Comparison of ENCODE assay signal across 21 cellular contexts in the genomic region with DNA sequence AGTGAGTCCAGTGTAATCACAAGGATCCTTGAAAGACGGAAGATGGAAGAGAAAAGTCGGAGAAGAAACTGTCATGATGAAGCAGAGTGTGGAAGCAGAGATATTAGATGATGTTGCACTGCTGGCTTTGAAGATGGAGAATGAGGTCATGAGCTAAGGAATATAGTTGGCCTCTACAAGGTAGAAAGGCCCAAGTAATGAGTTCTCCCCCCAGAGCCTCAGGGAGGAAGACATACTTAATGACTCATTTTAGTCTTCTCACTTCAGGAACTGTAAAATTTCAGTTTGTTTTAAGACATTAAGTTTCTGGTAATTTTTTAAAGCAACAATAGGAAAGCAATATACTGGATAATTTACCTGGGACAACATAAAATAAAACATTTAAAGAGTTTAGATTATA.
DNase-seq lines count a peak whose midpoint lies in the region; ATAC-seq, FAIRE-seq and TF ChIP-seq lines count a peak whose summit lies in the region.
"Had no signal": no experiment of that assay in that cellular context is flagged by ENCODE, and none has a peak within 500 bp of the region (broad histone marks: within the 10 kb centered on the region; RNA-seq: fewer than 3 reads in every experiment).

No MANE protein-coding gene starts in this region.

- BruUV-seq in GM12878 (replicated peaks; lab: Mats Ljungman, UMichigan), result no TSS peak

- no peak for TF ChIP-seq EP300 in GM12878 (IDR thresholded peaks at IDR 0.05; ENCODE audit: borderline replicate concordance in 1 of 2, control insufficient read depth in 1 of 2, low read depth in 2 of 2, low read length in 2 of 2)

- H4K20me1 ChIP-seq in OCI-LY1 (ENCODE audit: insufficient read depth, low read length) (no peaks in the 10 kb centered on the region), GM12878 (ENCODE audit: control insufficient read depth, insufficient read depth) (no peaks in the 10 kb centered on the region), smooth muscle cell (ENCODE audit: low read depth) (no peaks in the 10 kb centered on the region)

- H3K36me3 ChIP-seq in OCI-LY1 (ENCODE audit: insufficient read depth, low read length) (no peaks in the 10 kb centered on the region; the same call in 1 of the 2 replicates), GM12878 (ENCODE audit: control insufficient read depth in 2 of 2, insufficient read depth in 2 of 2, low read length in 1 of 2) (no peaks in the 10 kb centered on the region), smooth muscle cell (ENCODE audit: low read depth) (no peaks in the 10 kb centered on the region)
- H3K36me3 ChIP-seq: BE2C, MG63 had no signal

- no peaks in the 10 kb centered on the region for H3K9me2 ChIP-seq in OCI-LY1 (ENCODE audit: low read depth, low read length)

- DNase-seq in GM12892 (ENCODE audit: insufficient read length) (no peak), GM12878 (ENCODE audit: low read depth, low spot score) (no peak), smooth muscle cell (lab: John Stamatoyannopoulos, UW; ENCODE audit: unreplicated experiment) (no peak), D341Med (ENCODE audit: low spot score) (no peak), NCI-H2029 (lab: John Stamatoyannopoulos, UW) (no peak)
- DNase-seq in activated CD8-positive, alpha-beta memory T cell treated with anti-CD3 and anti-CD28 coated beads, Interleukin-2, amount 50 U/mL, for 4 hours, result no peak
- DNase-seq: Calu3; CD4-positive, alpha-beta memory T cell; DMS79; GF-D8; MG63; NCI-H1092; NCI-H146; NCI-H2081 treated with DMSO at 0.1 percent for 48 hours; NCI-H524; SIG-M5 had no signal

- POLR2A ChIA-PET in GM12878 (lab: Charles Lee), result no interaction called here

- H3K9me3 ChIP-seq in OCI-LY1 (ENCODE audit: low read length) (0 out of 2 replicates have a peak, but pooled peaks cover 5% of the 10 kb centered on the region), GM12878 (replicated peaks; ENCODE audit: control insufficient read depth, insufficient read depth, low read length) (no peaks in the 10 kb centered on the region), smooth muscle cell (replicated peaks; ENCODE audit: low read depth) (no peaks in the 10 kb centered on the region)
- H3K9me3 ChIP-seq: BE2C, MG63 had no signal

- no peak for TF ChIP-seq RAD21 in GM12878 (IDR thresholded peaks at IDR 0.05; ENCODE audit: insufficient read depth, low read depth, low read length)

- no peaks in the 10 kb centered on the region for H3F3A ChIP-seq in OCI-LY1 (ENCODE audit: insufficient read depth, low read length)
- H3F3A ChIP-seq in smooth muscle cell (ENCODE audit: low read depth), result no peaks in the 10 kb centered on the region

- H3K4me3 ChIP-seq in OCI-LY1 (ENCODE audit: low read depth, low read length, poor library complexity, severe bottlenecking) (no peak overlapping the region), GM12878 (no peak overlapping the region), smooth muscle cell (no peak overlapping the region)
- H3K4me3 ChIP-seq: MG63 had no signal

- SMC1A ChIA-PET in GM12878 (lab: Charles Lee; ENCODE audit: uncharacterized antibody, unreplicated experiment), result interaction anchor here (1.1 to 1.2 kb wide), 2 partner anchors 13 to 121 kb away, joined by 3 to 4 read pairs; no protein-coding TSS in a partner anchor

- TF ChIP-seq CTCF in OCI-LY1 (IDR thresholded peaks at IDR 0.05; ENCODE audit: low read length) (no peak), GM12878 (IDR thresholded peaks at IDR 0.05 in 2 of 3, conservative IDR thresholded peaks at IDR 0.05 in 1 of 3; ENCODE audit: control insufficient read depth in 2 of 3, extremely low read depth in 1 of 3, insufficient read depth in 1 of 3, low read depth in 3 of 3, low read length in 3 of 3) (no peak), smooth muscle cell (IDR thresholded peaks at IDR 0.05; ENCODE audit: borderline replicate concordance, insufficient read depth, poor library complexity, severe bottlenecking) (no peak)

- H3K4me1 ChIP-seq in OCI-LY1 (ENCODE audit: insufficient read depth, low read length, severe bottlenecking) (no peaks in the 10 kb centered on the region), GM12878 (ENCODE audit: control insufficient read depth, insufficient read depth, low read length) (no peaks in the 10 kb centered on the region), smooth muscle cell (ENCODE audit: low read depth) (no peaks in the 10 kb centered on the region)
- H3K4me1 ChIP-seq: BE2C had no signal

- H3K9ac ChIP-seq in OCI-LY1 (ENCODE audit: low read length), result no peak overlapping the region
- H3K9ac ChIP-seq in GM12878 (ENCODE audit: control insufficient read depth, insufficient read depth, low read length), result no peak overlapping the region
- no peak overlapping the region for H3K9ac ChIP-seq in smooth muscle cell (ENCODE audit: low read depth)
- H3K9ac ChIP-seq: KMS-11 had no signal

- H2AFZ ChIP-seq in OCI-LY1 (ENCODE audit: low read length), result 0 out of 2 replicates have a peak overlapping the region, but pooled peaks have one; percentile 3
- H2AFZ ChIP-seq in GM12878 (ENCODE audit: control insufficient read depth, low read depth, low read length), result no peak overlapping the region
- no peak overlapping the region for H2AFZ ChIP-seq in smooth muscle cell (ENCODE audit: low read depth)

- H3K4me2 ChIP-seq in OCI-LY1 (ENCODE audit: low read length), result no peak overlapping the region
- H3K4me2 ChIP-seq in GM12878 (ENCODE audit: control insufficient read depth, insufficient read depth), result no peak overlapping the region
- H3K4me2 ChIP-seq in smooth muscle cell, result no peak overlapping the region
- H3K4me2 ChIP-seq: KMS-11 had no signal

- H3K27me3 ChIP-seq in OCI-LY1 (ENCODE audit: insufficient read depth, low read length) (no peaks in the 10 kb centered on the region), GM12878 (replicated peaks in 1 of 2; ENCODE audit: control insufficient read depth in 2 of 2, insufficient read depth in 2 of 2, low read length in 1 of 2) (no peaks in the 10 kb centered on the region), smooth muscle cell (ENCODE audit: low read depth) (no peaks in the 10 kb centered on the region)
- H3K27me3 ChIP-seq: BE2C, MG63 had no signal

- CTCF ChIA-PET in GM12878 (lab: Yijun Ruan, JAX), result no interaction called here

- TF ChIP-seq POLR2A in GM12892 (IDR thresholded peaks at IDR 0.05; ENCODE audit: low read depth, low read length) (no peak), GM12878 (IDR thresholded peaks at IDR 0.05; ENCODE audit: low read depth, low read length) (no peak)

- no peaks in the 10 kb centered on the region for H3K79me2 ChIP-seq in OCI-LY1 (ENCODE audit: insufficient read depth, low read length)
- no peaks in the 10 kb centered on the region for H3K79me2 ChIP-seq in GM12878 (ENCODE audit: control insufficient read depth, insufficient read depth, low read length)
- H3K79me2 ChIP-seq in smooth muscle cell (ENCODE audit: low read depth), result no peaks in the 10 kb centered on the region

- intact Hi-C loops in GM12878 (cut with micrococcal nuclease; ENCODE audit: unreplicated experiment), result no loop called here

- ATAC-seq in GM12878, result peak; percentile 51

- H3K27ac ChIP-seq in OCI-LY1 (ENCODE audit: low read depth, low read length, poor library complexity, severe bottlenecking) (no peak overlapping the region), GM12878 (ENCODE audit: control insufficient read depth, insufficient read depth) (no peak overlapping the region), smooth muscle cell (ENCODE audit: low read depth) (peak overlapping the region; percentile 35)
- H3K27ac ChIP-seq: KMS-11 had no signal

- in situ Hi-C loops in GM12878 (cut with MboI), result no loop called here

- FAIRE-seq in GM12892 (lab: Jason Lieb, UNC) (peak; percentile 27), GM12878 (lab: Jason Lieb, UNC) (no peak)
- FAIRE-seq: GM19239, H54 had no signal

- 18% methylated on average over 2 of the region's 2 CpGs for WGBS in GM12878 (ENCODE audit: insufficient coverage, insufficient replicate concordance, low lambda C conversion rate, missing lambda C conversion rate)
- WGBS in smooth muscle cell (ENCODE audit: low lambda C conversion rate), result 78% methylated on average over 2 of the region's 2 CpGs

- RAD21 ChIA-PET in GM12878 (lab: Charles Lee; ENCODE audit: unreplicated experiment), result no interaction called here

TF ChIP-seq in GM12878, 131 proteins besides CTCF, POLR2A, EP300 and RAD21 (continues in another document):
- no peak for TF ChIP-seq BCL11A (IDR thresholded peaks at IDR 0.05; ENCODE audit: low read depth, low read length)
- TF ChIP-seq STAT3 (IDR thresholded peaks at IDR 0.05; ENCODE audit: low read depth, low read length), result no peak
- no peak for TF ChIP-seq SMC3 (IDR thresholded peaks at IDR 0.05; ENCODE audit: borderline replicate concordance, low read length)
- TF ChIP-seq ZNF274 (IDR thresholded peaks at IDR 0.05; ENCODE audit: insufficient read depth, insufficient read length), result no peak
- no peak for TF ChIP-seq RB1 (IDR thresholded peaks at IDR 0.05; ENCODE audit: borderline replicate concordance)
- no peak for TF ChIP-seq RAD51 (IDR thresholded peaks at IDR 0.05)
- TF ChIP-seq NKRF (conservative IDR thresholded peaks at IDR 0.05), result no peak
- TF ChIP-seq CREB1 (IDR thresholded peaks at IDR 0.05; ENCODE audit: low read depth), result no peak
- no peak for TF ChIP-seq ATF7 (IDR thresholded peaks at IDR 0.05; ENCODE audit: low read depth)
